ENCODE assay signal across 26 cellular contexts in genomic region chr1:78627321-78627720, GRCh38. TPM values are rescaled to one million over a fixed set of nuclear protein-coding genes. Genes with fewer than 3 reads are reported as not detected.
DNase-seq lines count a peak whose midpoint lies in the region; ATAC-seq, FAIRE-seq and TF ChIP-seq lines count a peak whose summit lies in the region.
"Had no signal": no experiment of that assay in that cellular context is flagged by ENCODE, and none has a peak within 500 bp of the region (broad histone marks: within the 10 kb centered on the region; RNA-seq: fewer than 3 reads in every experiment).

No MANE protein-coding gene starts in this region.

- H3K9ac ChIP-seq in IMR-90 (ENCODE audit: low read depth, low read length) (no peak overlapping the region), GM12878 (ENCODE audit: control insufficient read depth, insufficient read depth, low read length) (no peak overlapping the region; the same call in 1 of the 2 replicates)

- in situ Hi-C loops in IMR-90 (cut with MboI; ENCODE audit: low sequenced_read_pairs) (no loop called here), GM12878 (cut with MboI) (loop anchor here (25.0 kb wide), 1 partner anchor 865 kb away; the partner anchor contains the start of gene USP33)

- RAD21 ChIA-PET in GM12878 (lab: Charles Lee; ENCODE audit: unreplicated experiment), result interaction anchor here (0.9 to 3.0 kb wide), 10 partner anchors 10 to 623 kb away, joined by 3 to 10 read pairs (median 4); partner anchors contain the start of genes DNAJB4 and IFI44

- H3K27ac ChIP-seq in IMR-90 (ENCODE audit: insufficient read depth, low read length) (no peak overlapping the region), GM12878 (ENCODE audit: control insufficient read depth, insufficient read depth) (no peak overlapping the region)
- H3K27ac ChIP-seq: esophagus squamous epithelium, SJCRH30, transverse colon had no signal

- peaks cover 59% of the 10 kb centered on the region for H3K36me3 Mint-ChIP-seq in activated CD4-positive, alpha-beta T cell treated with anti-CD3 and anti-CD28 coated beads, Interleukin-2, amount 10 ng/mL, durations not matched to agents 24 days and 14 days (ENCODE audit: low read depth)

- H3K4ac ChIP-seq in IMR-90 (ENCODE audit: low read depth, low read length), result no peak overlapping the region

- H3K23ac ChIP-seq in IMR-90 (ENCODE audit: low read depth, low read length), result no peak overlapping the region

- BruUV-seq in IMR-90 (replicated peaks; lab: Mats Ljungman, UMichigan) (no TSS peak), GM12878 (replicated peaks; lab: Mats Ljungman, UMichigan) (no TSS peak)

- no peaks in the 10 kb centered on the region for H4K20me1 ChIP-seq in IMR-90 (ENCODE audit: insufficient read depth, low read length)
- H4K20me1 ChIP-seq in GM12878 (ENCODE audit: control insufficient read depth, insufficient read depth), result 0 out of 2 replicates have a peak, but pooled peaks cover 2% of the 10 kb centered on the region

- no peaks in the 10 kb centered on the region for H3K9me3 ChIP-seq in IMR-90 (ENCODE audit: control insufficient read depth, insufficient read depth, low read length)
- no peaks in the 10 kb centered on the region; the same call in 2 of the 3 replicates for H3K9me3 ChIP-seq in GM12878 (replicated peaks; ENCODE audit: control insufficient read depth, insufficient read depth, low read length)
- H3K9me3 ChIP-seq: esophagus squamous epithelium, SJCRH30, transverse colon had no signal

- H3K79me1 ChIP-seq in IMR-90 (ENCODE audit: low read depth in 1 of 2, low read length in 2 of 2), result no peaks in the 10 kb centered on the region

- peaks cover 100% of the 10 kb centered on the region for H3K79me2 ChIP-seq in GM12878 (ENCODE audit: control insufficient read depth, insufficient read depth, low read length)

- H2BK20ac ChIP-seq in IMR-90 (ENCODE audit: low read depth, low read length), result no peak overlapping the region

- H3K27me3 ChIP-seq in IMR-90 (ENCODE audit: control insufficient read depth, insufficient read depth, low read length) (no peaks in the 10 kb centered on the region), GM12878 (replicated peaks in 1 of 2; ENCODE audit: control insufficient read depth in 2 of 2, insufficient read depth in 2 of 2, low read length in 1 of 2) (no peaks in the 10 kb centered on the region)
- H3K27me3 ChIP-seq: esophagus squamous epithelium, SJCRH30, transverse colon had no signal

- H3K4me2 ChIP-seq in IMR-90 (ENCODE audit: low read depth, low read length) (no peak overlapping the region), GM12878 (ENCODE audit: control insufficient read depth, insufficient read depth) (peak overlapping the region; percentile 45)

- H4K5ac ChIP-seq in IMR-90 (ENCODE audit: low read depth, low read length), result no peak overlapping the region

- POLR2A ChIA-PET in IMR-90 (lab: Charles Lee; ENCODE audit: unreplicated experiment), result no interaction called here
- POLR2A ChIA-PET in GM12878 (lab: Charles Lee), result interaction anchor here (0.9 to 3.3 kb wide), 7 partner anchors 8 to 618 kb away, joined by 3 to 14 read pairs (median 6); partner anchors contain the start of gene IFI44

- DNase-seq in activated CD4-positive, alpha-beta T cell treated with anti-CD3 and anti-CD28 coated beads, Interleukin-2, amount 10 ng/mL, durations not matched to agents 24 days and 14 days, result no peak
- DNase-seq in activated CD4-positive, alpha-beta T cell treated with anti-CD3 and anti-CD28 coated beads, Interleukin-2, amount 50 U/mL, for 4 hours, result no peak
- peak; percentile 58 for DNase-seq in IMR-90
- DNase-seq in GM12878 (ENCODE audit: low read depth, low spot score), result no peak
- peak; percentile 48 for DNase-seq in iris pigment epithelial cell (ENCODE audit: low read depth)
- DNase-seq in SIG-M5 treated with dmso at 0.1 percent for 504 hours (lab: John Stamatoyannopoulos, UW; ENCODE audit: unreplicated experiment), result no peak
- DNase-seq in SW 1271 (lab: John Stamatoyannopoulos, UW), result no peak
- DNase-seq in GM12891 (ENCODE audit: insufficient read length, low spot score), result no peak
- DNase-seq: 8988T; activated CD4-positive, alpha-beta T cell treated with anti-CD3 and anti-CD28 coated beads for 4 hours; activated effector memory CD4-positive, alpha-beta T cell treated with anti-CD3 and anti-CD28 coated beads, Interleukin-2, amount 50 U/mL, for 16 hours; AML-193; CD8-positive, alpha-beta T cell; DMS153; effector CD8-positive, alpha-beta T cell; esophagus squamous epithelium; GF-D8; GOT3; head of caudate nucleus; NCI-H1436; NCI-H510A treated with DMSO at 0.1 percent for 48 hours; SJCRH30; T-cell; transverse colon had no signal

- H2AK9ac ChIP-seq in IMR-90 (replicated peaks; ENCODE audit: low read depth, low read length, poor library complexity), result no peak overlapping the region

- no peak overlapping the region for H3K18ac ChIP-seq in IMR-90 (ENCODE audit: low read depth, low read length)

- H3K9me1 ChIP-seq in IMR-90 (ENCODE audit: insufficient read depth, low read length), result no peaks in the 10 kb centered on the region

- H3K27me3 Mint-ChIP-seq in activated CD4-positive, alpha-beta T cell treated with anti-CD3 and anti-CD28 coated beads, Interleukin-2, amount 10 ng/mL, durations not matched to agents 24 days and 14 days, result no peaks in the 10 kb centered on the region
- H3K27me3 Mint-ChIP-seq: T-cell had no signal

- H2BK120ac ChIP-seq in IMR-90 (ENCODE audit: low read depth, low read length), result no peak overlapping the region

- dilution Hi-C loops in IMR-90 (cut with HindIII; ENCODE audit: low sequenced_read_pairs, unreplicated experiment), result no loop called here

- peaks cover 54% of the 10 kb centered on the region for H3K4me1 Mint-ChIP-seq in activated CD4-positive, alpha-beta T cell treated with anti-CD3 and anti-CD28 coated beads, Interleukin-2, amount 10 ng/mL, durations not matched to agents 24 days and 14 days

- no peak overlapping the region for H3K4me3 ChIP-seq in IMR-90 (ENCODE audit: insufficient read depth, low read depth, low read length)
- peak overlapping the region; percentile 63 for H3K4me3 ChIP-seq in GM12878
- H3K4me3 ChIP-seq: esophagus squamous epithelium, K562, SJCRH30, transverse colon had no signal

- H3K36me3 ChIP-seq in IMR-90 (ENCODE audit: control insufficient read depth, insufficient read depth, low read length) (no peaks in the 10 kb centered on the region), GM12878 (ENCODE audit: control insufficient read depth in 2 of 2, insufficient read depth in 2 of 2, low read length in 1 of 2) (peaks cover 0 to 25% of the 10 kb centered on the region in 2 experiments; a peak in 2 of 4 replicates)
- H3K36me3 ChIP-seq: esophagus squamous epithelium, SJCRH30, transverse colon had no signal

- SMC1A ChIA-PET in GM12878 (lab: Charles Lee; ENCODE audit: uncharacterized antibody, unreplicated experiment), result interaction anchor here (1.0 to 2.8 kb wide), 10 partner anchors 9 to 48 kb away, joined by 3 to 19 read pairs (median 10); partner anchors contain the start of gene IFI44

- FAIRE-seq in GM12878 (lab: Jason Lieb, UNC), result no peak
- no peak for FAIRE-seq in GM12891 (lab: Jason Lieb, UNC)
- FAIRE-seq: K562 had no signal

- H3K4me1 ChIP-seq in IMR-90 (ENCODE audit: control insufficient read depth, insufficient read depth, low read length), result no peaks in the 10 kb centered on the region
- H3K4me1 ChIP-seq in GM12878 (ENCODE audit: control insufficient read depth, insufficient read depth, low read length), result peaks cover 8% of the 10 kb centered on the region; the same call in 1 of the 2 replicates
- H3K4me1 ChIP-seq: esophagus squamous epithelium, SJCRH30 had no signal

- TF ChIP-seq CTCF in IMR-90 (conservative IDR thresholded peaks at IDR 0.05; ENCODE audit: low read depth, low read length) (no peak), GM12878 (IDR thresholded peaks at IDR 0.05 in 2 of 3, conservative IDR thresholded peaks at IDR 0.05 in 1 of 3; ENCODE audit: control insufficient read depth in 2 of 3, extremely low read depth in 1 of 3, insufficient read depth in 1 of 3, low read depth in 3 of 3, low read length in 3 of 3) (no peak)

- H3K4me3 Mint-ChIP-seq in activated CD4-positive, alpha-beta T cell treated with anti-CD3 and anti-CD28 coated beads, Interleukin-2, amount 10 ng/mL, durations not matched to agents 24 days and 14 days, result peak overlapping the region; percentile 65
- H3K4me3 Mint-ChIP-seq: CD8-positive, alpha-beta T cell had no signal

- TF ChIP-seq POLR2A in IMR-90 (IDR thresholded peaks at IDR 0.05; ENCODE audit: low read depth, low read length), result no peak
- no peak for TF ChIP-seq POLR2A in GM12878 (IDR thresholded peaks at IDR 0.05; ENCODE audit: low read depth, low read length)
- no peak for TF ChIP-seq POLR2A in GM12891 (IDR thresholded peaks at IDR 0.05; ENCODE audit: low read depth, low read length)

- no peak overlapping the region for H3K56ac ChIP-seq in IMR-90 (ENCODE audit: extremely low read depth, insufficient read depth, low read length)

- no peak overlapping the region for H2BK5ac ChIP-seq in IMR-90 (ENCODE audit: low read depth, low read length, poor library complexity, severe bottlenecking)

- no peaks in the 10 kb centered on the region for H3K9me3 Mint-ChIP-seq in activated CD4-positive, alpha-beta T cell treated with anti-CD3 and anti-CD28 coated beads, Interleukin-2, amount 10 ng/mL, durations not matched to agents 24 days and 14 days
- H3K9me3 Mint-ChIP-seq: CD8-positive, alpha-beta T cell; T-cell had no signal

- H3K27ac Mint-ChIP-seq in activated CD4-positive, alpha-beta T cell treated with anti-CD3 and anti-CD28 coated beads, Interleukin-2, amount 10 ng/mL, durations not matched to agents 24 days and 14 days, result peak overlapping the region; percentile 80
- H3K27ac Mint-ChIP-seq: CD8-positive, alpha-beta T cell; T-cell had no signal

- H4K8ac ChIP-seq in IMR-90 (ENCODE audit: low read depth in 2 of 2, low read length in 2 of 2), result no peak overlapping the region

- H4K91ac ChIP-seq in IMR-90 (ENCODE audit: insufficient read depth, low read depth, low read length), result no peak overlapping the region

- no peak overlapping the region for H2AFZ ChIP-seq in IMR-90 (replicated peaks; ENCODE audit: low read length, poor library complexity)
- H2AFZ ChIP-seq in GM12878 (ENCODE audit: control insufficient read depth, low read depth, low read length), result no peak overlapping the region

- H2BK15ac ChIP-seq in IMR-90 (ENCODE audit: low read depth, low read length), result no peak overlapping the region

- no peak overlapping the region for H3K14ac ChIP-seq in IMR-90 (replicated peaks; ENCODE audit: low read depth, low read length)

- no peak for TF ChIP-seq RAD21 in IMR-90 (IDR thresholded peaks at IDR 0.05; ENCODE audit: low read length)
- TF ChIP-seq RAD21 in GM12878 (IDR thresholded peaks at IDR 0.05; ENCODE audit: insufficient read depth, low read depth, low read length), result no peak

- CTCF ChIA-PET in IMR-90 (lab: Yijun Ruan, JAX), result interaction anchor here (1.5 kb wide), 1 partner anchor 10 kb away, joined by 13 read pairs; no protein-coding TSS in a partner anchor
- CTCF ChIA-PET in GM12878 (lab: Yijun Ruan, JAX), result interaction anchor here (0.8 to 4.6 kb wide), 6 partner anchors 10 to 49 kb away, joined by 3 to 20 read pairs (median 6); partner anchors contain the start of gene IFI44

- no peak for TF ChIP-seq EP300 in GM12878 (IDR thresholded peaks at IDR 0.05; ENCODE audit: borderline replicate concordance in 1 of 2, control insufficient read depth in 1 of 2, low read depth in 2 of 2, low read length in 2 of 2)

- no peak overlapping the region for H2AK5ac ChIP-seq in IMR-90 (ENCODE audit: low read depth, low read length)

- no peak; the same call in 1 of the 2 replicates for ATAC-seq in IMR-90 (ENCODE audit: low read depth)
- no peak for ATAC-seq in GM12878
- ATAC-seq: CD8-positive, alpha-beta T cell; K562; Panc1; T-cell had no signal

- intact Hi-C loops in activated CD4-positive, alpha-beta T cell treated with anti-CD3 and anti-CD28 coated beads, Interleukin-2, amount 10 ng/mL, durations not matched to agents 24 days and 14 days (cut with micrococcal nuclease), result loop anchor here (10.0 kb wide), 1 partner anchor 653 kb away; the partner anchor contains the start of gene FUBP1
- intact Hi-C loops in IMR-90 (cut with micrococcal nuclease) (no loop called here), GM12878 (cut with micrococcal nuclease; ENCODE audit: unreplicated experiment) (loop anchor here (5.0 kb wide), 1 partner anchor 955 kb away; no protein-coding TSS in a partner anchor)

- no CpG with 5 or more reads among the region's 1 CpG for WGBS in IMR-90 (ENCODE audit: extremely low coverage in 2 of 2, insufficient read length in 1 of 2), 2 experiments
- 24% methylated on average over 1 of the region's 1 CpG for WGBS in GM12878 (ENCODE audit: insufficient coverage, insufficient replicate concordance, low lambda C conversion rate, missing lambda C conversion rate)

RNA-seq across cellular contexts. Expression of gene IFI44L, which starts 7.1 kb away (rescaled TPM):
- total RNA-seq in activated CD4-positive, alpha-beta T cell treated with anti-CD3 and anti-CD28 coated beads, Interleukin-2, amount 10 ng/mL, durations not matched to agents 24 days and 14 days, result 23.5 and 26.0 TPM in 2 replicates
- total RNA-seq in IMR-90 (2012; rRNA removed) (0.18 and 0.28 TPM in 2 replicates), GM12878 (2014; rRNA removed) (150 and 212 TPM in 2 replicates), GM12878 (2014; rRNA removed; fragmentation: Illumina TruSeq; extraction: Trizol) (243 and 303 TPM in 2 replicates), GM12878 (2021) (187 and 193 TPM in 2 replicates)
- polyA plus RNA-seq in IMR-90 (2012; rRNA removed) (0.13 and 0.19 TPM in 2 replicates), GM12878 (2011; rRNA removed) (371 and 634 TPM in 2 replicates), GM12878 (2014; fragmentation: Illumina TruSeq; extraction: Trizol) (199 and 309 TPM in 2 replicates), GM12878 (2014; fragmentation: Nextera tagmentation; extraction: Ambion mirVana) (100 to 1,000 TPM; 124 to 158 TPM), GM12878 (2014; rRNA removed) (143 and 224 TPM in 2 replicates), GM12878 (2016; fragmentation: Nextera tagmentation; extraction: Ambion mirVana) (10 to 100 TPM; 58.0 to 66.1 TPM)
- 0.01 and 0.13 TPM in 2 replicates for polyA plus RNA-seq in IMR-90 (2012; cell fraction: cytosol; rRNA removed)
- 0.10 and 0.52 TPM in 2 replicates for polyA plus RNA-seq in IMR-90 (2012; cell fraction: nucleus; rRNA removed; ENCODE audit: low replicate concordance)
- 614 and 643 TPM in 2 replicates for total RNA-seq in GM12878 (2013; cell fraction: nucleolus; rRNA removed)
- 135 TPM for polyA plus RNA-seq in GM12878 (2011; ENCODE audit: low read depth)
- 91.6 and 111 TPM in 2 replicates for polyA plus RNA-seq in GM12878 (2011; cell fraction: cytosol; rRNA removed)
- polyA plus RNA-seq in GM12878 (2011; cell fraction: nucleus; rRNA removed), result 333 and 408 TPM in 2 replicates
- 177 and 266 TPM in 2 replicates for polyA plus RNA-seq in GM12878 (2012)
- 175 and 241 TPM in 2 replicates for polyA minus RNA-seq in GM12878 (2011; rRNA and poly(A)+ RNA removed)
- 52.7 and 78.4 TPM in 2 replicates for polyA minus RNA-seq in GM12878 (2011; cell fraction: cytosol; rRNA and poly(A)+ RNA removed)
- 305 and 307 TPM in 2 replicates for polyA minus RNA-seq in GM12878 (2011; cell fraction: nucleus; rRNA and poly(A)+ RNA removed)
- 114 TPM for polyA plus RNA-seq in GM12891 (2012; ENCODE audit: low read depth, missing spikeins)

RNA-seq across cellular contexts. Expression of gene IFI44, which starts 22.3 kb away (rescaled TPM):
- total RNA-seq in activated CD4-positive, alpha-beta T cell treated with anti-CD3 and anti-CD28 coated beads, Interleukin-2, amount 10 ng/mL, durations not matched to agents 24 days and 14 days, result 20.4 and 27.6 TPM in 2 replicates
- total RNA-seq in IMR-90 (2012; rRNA removed) (2.5 and 2.7 TPM in 2 replicates), GM12878 (2014; rRNA removed) (67.2 and 97.3 TPM in 2 replicates), GM12878 (2014; rRNA removed; fragmentation: Illumina TruSeq; extraction: Trizol) (106 and 119 TPM in 2 replicates), GM12878 (2021) (74.0 and 79.2 TPM in 2 replicates)
- polyA plus RNA-seq in IMR-90 (2012; rRNA removed) (1.8 and 2.2 TPM in 2 replicates), GM12878 (2011; rRNA removed) (272 and 466 TPM in 2 replicates), GM12878 (2014; fragmentation: Illumina TruSeq; extraction: Trizol) (120 and 175 TPM in 2 replicates), GM12878 (2014; fragmentation: Nextera tagmentation; extraction: Ambion mirVana) (100 to 1,000 TPM in 1 of 2 experiments, 10 to 100 TPM in 1; 75.6 to 125 TPM), GM12878 (2014; rRNA removed) (111 and 139 TPM in 2 replicates), GM12878 (2016; fragmentation: Nextera tagmentation; extraction: Ambion mirVana) (10 to 100 TPM; 37.7 to 40.9 TPM)
- 0.22 and 0.34 TPM in 2 replicates for polyA plus RNA-seq in IMR-90 (2012; cell fraction: cytosol; rRNA removed)
- polyA plus RNA-seq in IMR-90 (2012; cell fraction: nucleus; rRNA removed; ENCODE audit: low replicate concordance), result 0.53 and 5.5 TPM in 2 replicates
- total RNA-seq in GM12878 (2013; cell fraction: nucleolus; rRNA removed), result 142 and 145 TPM in 2 replicates
- 56.8 TPM for polyA plus RNA-seq in GM12878 (2011; ENCODE audit: low read depth)
- 65.6 and 77.9 TPM in 2 replicates for polyA plus RNA-seq in GM12878 (2011; cell fraction: cytosol; rRNA removed)
- 234 and 256 TPM in 2 replicates for polyA plus RNA-seq in GM12878 (2011; cell fraction: nucleus; rRNA removed)
- polyA plus RNA-seq in GM12878 (2012), result 83.6 and 95.2 TPM in 2 replicates
- polyA minus RNA-seq in GM12878 (2011; rRNA and poly(A)+ RNA removed), result 94.7 and 151 TPM in 2 replicates
- polyA minus RNA-seq in GM12878 (2011; cell fraction: cytosol; rRNA and poly(A)+ RNA removed), result 40.8 and 52.7 TPM in 2 replicates
- 112 and 120 TPM in 2 replicates for polyA minus RNA-seq in GM12878 (2011; cell fraction: nucleus; rRNA and poly(A)+ RNA removed)
- polyA plus RNA-seq in GM12891 (2012; ENCODE audit: low read depth, missing spikeins), result 57.7 TPM
- polyA plus RNA-seq: K562 had no signal

Comparison
In these comparisons a context has a peak if more than half of its experiments do, and no peak if none do; other contexts are left out.
1. DNase-seq: peak in IMR-90 (single experiment) and iris pigment epithelial cell (single experiment); none in activated CD4-positive, alpha-beta T cell treated with anti-CD3 and anti-CD28 coated beads, Interleukin-2, amount 10 ng/mL, durations not matched to agents 24 days and 14 days (single experiment), activated CD4-positive, alpha-beta T cell treated with anti-CD3 and anti-CD28 coated beads, Interleukin-2, amount 50 U/mL, for 4 hours (0 of 2), GM12878 (single experiment), SIG-M5 treated with dmso at 0.1 percent for 504 hours (single experiment), SW 1271 (0 of 2) and GM12891 (single experiment).
2. RNA of gene IFI44L, which starts 7.1 kb away (total RNA-seq): 150 to 643 TPM in GM12878 and 23.5 to 26.0 TPM in activated CD4-positive, alpha-beta T cell treated with anti-CD3 and anti-CD28 coated beads, Interleukin-2, amount 10 ng/mL, durations not matched to agents 24 days and 14 days; 0.18 to 0.28 TPM in IMR-90; every median in the first group is over 10 times any median in the second.